Comparison of ENCODE assay signal across 8 cellular contexts in the genomic region with DNA sequence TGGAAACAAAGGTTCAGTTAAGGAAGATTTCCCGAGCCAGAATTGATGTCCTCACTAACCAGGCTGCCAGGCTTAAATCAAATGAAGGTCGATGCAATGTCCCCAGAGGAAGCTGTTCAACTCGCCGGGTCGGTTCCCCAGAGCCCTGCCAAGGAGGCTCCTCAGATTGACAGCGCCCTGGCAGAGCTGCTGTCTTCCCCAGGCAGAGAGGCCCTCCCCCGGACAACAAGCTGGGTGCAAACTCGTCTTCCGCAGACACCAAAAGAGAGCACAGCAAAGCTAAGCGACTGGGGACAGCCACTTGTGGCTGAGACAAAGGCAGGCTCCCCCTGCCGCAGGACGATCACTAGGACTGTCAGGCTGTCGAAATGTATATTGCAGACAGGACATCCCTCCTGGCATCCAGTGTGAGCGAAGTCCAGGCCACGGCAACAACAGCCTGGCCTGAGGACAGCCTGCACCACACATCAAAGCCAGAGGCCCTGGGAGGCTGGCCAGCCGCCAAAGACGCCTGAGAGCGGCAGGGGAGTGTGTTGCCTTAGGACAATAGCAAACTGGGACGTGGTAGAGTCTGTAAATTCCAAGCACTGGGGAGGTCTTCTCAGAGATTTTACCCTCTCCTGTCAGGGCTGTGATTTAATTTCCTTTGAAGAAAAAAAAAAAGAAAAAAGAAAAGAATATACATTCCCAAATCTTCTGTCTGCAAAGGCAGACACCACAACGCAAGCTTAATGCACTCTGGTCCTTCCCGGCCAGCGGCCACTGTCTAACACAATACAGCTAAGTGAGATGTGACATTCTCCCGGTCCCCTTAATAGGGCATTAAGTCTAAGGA.
DNase-seq lines count a peak whose midpoint lies in the region; ATAC-seq and TF ChIP-seq lines count a peak whose summit lies in the region.

No MANE protein-coding gene starts in this region.

- H3K4me3 ChIP-seq in skeletal muscle cell (ENCODE audit: low read depth, low read length), result peak overlapping the region; percentile 17

- H3K36me3 Mint-ChIP-seq in T-helper 1 cell treated with Interleukin-12 subunit alpha and Interleukin-12 subunit beta and Interleukin-4 antibody, amounts not matched to agents 30 μg/mL and 1 μg/mL, for 36 hours (ENCODE audit: low read depth), result peaks cover 4% of the 10 kb centered on the region
- H3K36me3 Mint-ChIP-seq in central memory CD8-positive, alpha-beta T cell (ENCODE audit: insufficient read depth), result peaks cover 15% of the 10 kb centered on the region

- H3K4me3 Mint-ChIP-seq in T-helper 1 cell treated with Interleukin-12 subunit alpha and Interleukin-12 subunit beta and Interleukin-4 antibody, amounts not matched to agents 30 μg/mL and 1 μg/mL, for 36 hours, result peak overlapping the region; percentile 88
- peak overlapping the region; percentile 74 for H3K4me3 Mint-ChIP-seq in central memory CD8-positive, alpha-beta T cell

- H3K27ac Mint-ChIP-seq in T-helper 1 cell treated with Interleukin-12 subunit alpha and Interleukin-12 subunit beta and Interleukin-4 antibody, amounts not matched to agents 30 μg/mL and 1 μg/mL, for 36 hours, result peak overlapping the region; percentile 92
- peak overlapping the region; percentile 100 for H3K27ac Mint-ChIP-seq in central memory CD8-positive, alpha-beta T cell (ENCODE audit: low read depth)

- H3K27me3 Mint-ChIP-seq in T-helper 1 cell treated with Interleukin-12 subunit alpha and Interleukin-12 subunit beta and Interleukin-4 antibody, amounts not matched to agents 30 μg/mL and 1 μg/mL, for 36 hours (ENCODE audit: low read depth), result no peaks in the 10 kb centered on the region
- H3K27me3 Mint-ChIP-seq in central memory CD8-positive, alpha-beta T cell, result no peaks in the 10 kb centered on the region

- peaks cover 77% of the 10 kb centered on the region for H3K4me1 Mint-ChIP-seq in T-helper 1 cell treated with Interleukin-12 subunit alpha and Interleukin-12 subunit beta and Interleukin-4 antibody, amounts not matched to agents 30 μg/mL and 1 μg/mL, for 36 hours (ENCODE audit: low read depth)
- H3K4me1 Mint-ChIP-seq in central memory CD8-positive, alpha-beta T cell, result peaks cover 85% of the 10 kb centered on the region

- no peaks in the 10 kb centered on the region for H3K9me3 Mint-ChIP-seq in T-helper 1 cell treated with Interleukin-12 subunit alpha and Interleukin-12 subunit beta and Interleukin-4 antibody, amounts not matched to agents 30 μg/mL and 1 μg/mL, for 36 hours
- H3K9me3 Mint-ChIP-seq in central memory CD8-positive, alpha-beta T cell, result no peaks in the 10 kb centered on the region

- peak; percentile 10; the same call in 1 of the 2 replicates for TF ChIP-seq RAD21 in Ishikawa (IDR thresholded peaks at IDR 0.05; ENCODE audit: low read depth)

- peak; percentile 20; the same call in 1 of the 2 replicates for TF ChIP-seq EP300 in Ishikawa (IDR thresholded peaks at IDR 0.05; ENCODE audit: borderline replicate concordance)

- DNase-seq in COLO829 (ENCODE audit: low spot score) (peak; percentile 21), islet precursor cell (peak; percentile 99), skeletal muscle cell (ENCODE audit: low read depth) (peak; percentile 87), SKM-1 (lab: John Stamatoyannopoulos, UW; ENCODE audit: unreplicated experiment) (no peak)
- peak; percentile 38 to 56 for DNase-seq in central memory CD8-positive, alpha-beta T cell (ENCODE audit: low spot score in 2 of 2)

- peak; percentile 74 for ATAC-seq in central memory CD8-positive, alpha-beta T cell (replicated peaks; ENCODE audit: extremely low read depth, poor library complexity, severe bottlenecking)
- no peak for ATAC-seq in GM21576 (IDR thresholded peaks at IDR 0.05; ENCODE audit: unreplicated experiment)

TF ChIP-seq in Ishikawa, 13 proteins besides CTCF, POLR2A, EP300 and RAD21:
- TF ChIP-seq NFIC (IDR thresholded peaks at IDR 0.05), result peak; percentile 94
- peak; percentile 47; the same call in 1 of the 2 replicates for TF ChIP-seq YY1 (IDR thresholded peaks at IDR 0.05; ENCODE audit: low read depth)
- TF ChIP-seq TEAD4 (IDR thresholded peaks at IDR 0.05), result peak; percentile 80
- peak; percentile 61; the same call in 1 of the 2 replicates for TF ChIP-seq MAX (IDR thresholded peaks at IDR 0.05)
- no peak for TF ChIP-seq CREB1 (IDR thresholded peaks at IDR 0.05; ENCODE audit: low read depth)
- no peak for TF ChIP-seq REST (IDR thresholded peaks at IDR 0.05; ENCODE audit: low read depth)
- TF ChIP-seq TAF1 (IDR thresholded peaks at IDR 0.05; ENCODE audit: low read depth), result no peak
- TF ChIP-seq TCF12 (IDR thresholded peaks at IDR 0.05; ENCODE audit: low read depth), result peak; percentile 81
